In the genomic region with DNA sequence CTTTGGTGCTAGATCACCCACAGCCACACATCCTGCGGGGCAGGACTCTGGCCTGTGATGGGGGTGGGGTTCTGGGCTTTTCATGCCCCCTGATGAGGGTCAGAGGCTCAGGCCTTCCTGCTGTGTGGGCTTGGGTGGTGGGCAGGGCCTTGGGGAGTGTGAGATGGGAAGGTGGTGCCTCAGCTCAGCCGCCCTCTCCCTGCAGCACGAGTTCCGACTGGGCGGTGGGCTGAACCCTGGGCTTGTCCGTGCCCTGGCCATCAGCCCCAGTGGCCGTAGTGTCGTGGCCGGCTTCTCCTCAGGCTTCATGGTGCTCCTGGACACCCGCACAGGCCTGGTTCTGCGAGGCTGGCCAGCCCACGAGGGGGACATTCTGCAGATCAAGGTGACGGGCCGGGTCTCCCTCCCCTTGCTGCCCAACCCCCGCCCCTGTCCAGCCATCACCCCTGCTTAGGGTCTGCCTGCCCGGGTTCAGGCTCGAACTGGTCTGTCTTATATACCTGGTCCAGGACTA, we compare ENCODE assay signal across 2 cellular contexts.
TF ChIP-seq lines count a peak whose summit lies in the region.

No MANE protein-coding gene starts in this region.

TF ChIP-seq in SK-N-SH, 30 proteins besides CTCF, POLR2A, EP300 and RAD21:
- TF ChIP-seq USF1 (IDR thresholded peaks at IDR 0.05; ENCODE audit: borderline replicate concordance, low read depth) (no peak), ELF1 (IDR thresholded peaks at IDR 0.05) (no peak), FOSL2 (IDR thresholded peaks at IDR 0.05; ENCODE audit: borderline replicate concordance, low read depth) (no peak), TEAD4 (IDR thresholded peaks at IDR 0.05; ENCODE audit: borderline replicate concordance, insufficient read depth) (no peak), MXI1 (IDR thresholded peaks at IDR 0.05; ENCODE audit: low read depth, low read length) (no peak), PBX3 (IDR thresholded peaks at IDR 0.05) (no peak), TAF1 (IDR thresholded peaks at IDR 0.05; ENCODE audit: borderline replicate concordance, low read depth, low read length) (no peak), MEF2A (IDR thresholded peaks at IDR 0.05; ENCODE audit: borderline replicate concordance, low read depth) (no peak), JUND (IDR thresholded peaks at IDR 0.05) (no peak), GATA2 (CRISPR knock-in tag; IDR thresholded peaks at IDR 0.05) (no peak), EZH2phosphoT487 (IDR thresholded peaks at IDR 0.05; ENCODE audit: borderline replicate concordance, low read depth) (no peak), NRF1 (IDR thresholded peaks at IDR 0.05; ENCODE audit: low read depth, low read length) (no peak), FOXJ3 (CRISPR knock-in tag; IDR thresholded peaks at IDR 0.05) (no peak)

TF ChIP-seq in SK-N-SH treated with all-trans-retinoic acid at 6 μM for 48 hours, 23 proteins besides CTCF, POLR2A, EP300 and RAD21:
- TF ChIP-seq ZNF70 (CRISPR knock-in tag; IDR thresholded peaks at IDR 0.05) (no peak), CSRNP3 (CRISPR knock-in tag; IDR thresholded peaks at IDR 0.05) (no peak), GLIS3 (CRISPR knock-in tag; IDR thresholded peaks at IDR 0.05) (no peak), ZNF565 (CRISPR knock-in tag; conservative IDR thresholded peaks at IDR 0.05; ENCODE audit: low read depth) (no peak)
- TF ChIP-seq, protein P1, sequence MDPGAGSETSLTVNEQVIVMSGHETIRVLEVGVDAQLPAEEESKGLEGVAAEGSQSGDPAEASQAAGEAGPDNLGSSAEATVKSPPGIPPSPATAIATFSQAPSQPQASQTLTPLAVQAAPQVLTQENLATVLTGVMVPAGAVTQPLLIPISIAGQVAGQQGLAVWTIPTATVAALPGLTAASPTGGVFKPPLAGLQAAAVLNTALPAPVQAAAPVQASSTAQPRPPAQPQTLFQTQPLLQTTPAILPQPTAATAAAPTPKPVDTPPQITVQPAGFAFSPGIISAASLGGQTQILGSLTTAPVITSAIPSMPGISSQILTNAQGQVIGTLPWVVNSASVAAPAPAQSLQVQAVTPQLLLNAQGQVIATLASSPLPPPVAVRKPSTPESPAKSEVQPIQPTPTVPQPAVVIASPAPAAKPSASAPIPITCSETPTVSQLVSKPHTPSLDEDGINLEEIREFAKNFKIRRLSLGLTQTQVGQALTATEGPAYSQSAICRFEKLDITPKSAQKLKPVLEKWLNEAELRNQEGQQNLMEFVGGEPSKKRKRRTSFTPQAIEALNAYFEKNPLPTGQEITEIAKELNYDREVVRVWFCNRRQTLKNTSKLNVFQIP (CRISPR knock-in tag; IDR thresholded peaks at IDR 0.05; ENCODE audit: borderline replicate concordance, low read depth): no peak
